In the genomic region with DNA sequence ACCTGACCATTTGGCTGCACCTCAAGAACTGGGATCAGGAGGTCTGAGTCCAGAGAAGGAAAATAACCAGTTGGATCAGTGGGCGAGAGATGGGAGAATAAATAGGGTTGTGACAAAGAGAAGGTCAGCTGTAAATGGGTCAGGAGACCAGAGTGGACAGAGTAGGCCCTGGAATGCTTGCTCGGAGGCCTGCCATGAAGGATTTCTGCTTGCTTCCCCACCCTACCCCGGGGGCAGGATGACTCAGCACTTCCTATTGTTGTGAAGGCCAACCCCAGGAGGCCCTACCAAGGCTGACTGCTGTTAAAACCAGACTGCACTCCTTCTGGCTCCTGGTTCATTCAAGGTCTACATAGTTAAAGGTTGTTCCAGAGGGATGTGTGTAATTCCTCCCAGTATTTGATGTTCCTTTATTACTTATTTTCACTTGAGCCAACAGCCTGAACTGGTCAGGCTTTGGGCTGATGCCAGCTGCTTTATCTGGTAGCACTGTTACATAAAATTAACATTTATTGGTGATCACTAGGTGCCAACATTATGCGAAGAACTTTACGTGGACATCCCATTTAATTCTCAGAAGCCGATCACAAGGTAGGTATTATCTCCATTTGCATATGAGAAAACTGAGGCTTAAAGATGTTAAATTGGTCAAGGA, we compare ENCODE assay signal across 1 cellular context.
TF ChIP-seq lines count a peak whose summit lies in the region.

No MANE protein-coding gene starts in this region.

TF ChIP-seq in HepG2, 621 proteins besides CTCF, POLR2A, EP300 and RAD21 (continued from another document):
- TF ChIP-seq GABPA (IDR thresholded peaks at IDR 0.05; ENCODE audit: low read depth, low read length): no peak
- peak; percentile 32; the same call in 1 of the 2 replicates for TF ChIP-seq GABPA (CRISPR knock-in tag; IDR thresholded peaks at IDR 0.05; ENCODE audit: low read depth)
- TF ChIP-seq, protein P1, sequence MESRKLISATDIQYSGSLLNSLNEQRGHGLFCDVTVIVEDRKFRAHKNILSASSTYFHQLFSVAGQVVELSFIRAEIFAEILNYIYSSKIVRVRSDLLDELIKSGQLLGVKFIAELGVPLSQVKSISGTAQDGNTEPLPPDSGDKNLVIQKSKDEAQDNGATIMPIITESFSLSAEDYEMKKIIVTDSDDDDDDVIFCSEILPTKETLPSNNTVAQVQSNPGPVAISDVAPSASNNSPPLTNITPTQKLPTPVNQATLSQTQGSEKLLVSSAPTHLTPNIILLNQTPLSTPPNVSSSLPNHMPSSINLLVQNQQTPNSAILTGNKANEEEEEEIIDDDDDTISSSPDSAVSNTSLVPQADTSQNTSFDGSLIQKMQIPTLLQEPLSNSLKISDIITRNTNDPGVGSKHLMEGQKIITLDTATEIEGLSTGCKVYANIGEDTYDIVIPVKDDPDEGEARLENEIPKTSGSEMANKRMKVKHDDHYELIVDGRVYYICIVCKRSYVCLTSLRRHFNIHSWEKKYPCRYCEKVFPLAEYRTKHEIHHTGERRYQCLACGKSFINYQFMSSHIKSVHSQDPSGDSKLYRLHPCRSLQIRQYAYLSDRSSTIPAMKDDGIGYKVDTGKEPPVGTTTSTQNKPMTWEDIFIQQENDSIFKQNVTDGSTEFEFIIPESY (CRISPR knock-in tag; IDR thresholded peaks at IDR 0.05): peak; percentile 47; the same call in 1 of the 2 replicates
- TF ChIP-seq, protein P2, sequence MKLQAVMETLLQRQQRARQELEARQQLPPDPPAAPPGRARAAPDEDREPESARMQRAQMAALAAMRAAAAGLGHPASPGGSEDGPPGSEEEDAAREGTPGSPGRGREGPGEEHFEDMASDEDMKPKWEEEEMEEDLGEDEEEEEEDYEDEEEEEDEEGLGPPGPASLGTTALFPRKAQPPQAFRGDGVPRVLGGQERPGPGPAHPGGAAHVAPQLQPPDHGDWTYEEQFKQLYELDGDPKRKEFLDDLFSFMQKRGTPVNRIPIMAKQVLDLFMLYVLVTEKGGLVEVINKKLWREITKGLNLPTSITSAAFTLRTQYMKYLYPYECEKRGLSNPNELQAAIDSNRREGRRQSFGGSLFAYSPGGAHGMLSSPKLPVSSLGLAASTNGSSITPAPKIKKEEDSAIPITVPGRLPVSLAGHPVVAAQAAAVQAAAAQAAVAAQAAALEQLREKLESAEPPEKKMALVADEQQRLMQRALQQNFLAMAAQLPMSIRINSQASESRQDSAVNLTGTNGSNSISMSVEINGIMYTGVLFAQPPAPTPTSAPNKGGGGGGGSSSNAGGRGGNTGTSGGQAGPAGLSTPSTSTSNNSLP (IDR thresholded peaks at IDR 0.05; ENCODE audit: low read depth, low read length): peak; percentile 58; the same call in 1 of the 2 replicates
- TF ChIP-seq ARNTL (CRISPR knock-in tag; IDR thresholded peaks at IDR 0.05): no peak
- no peak for TF ChIP-seq TSC22D2 (CRISPR knock-in tag; IDR thresholded peaks at IDR 0.05; ENCODE audit: borderline replicate concordance)
- no peak for TF ChIP-seq ZNF180 (CRISPR knock-in tag; IDR thresholded peaks at IDR 0.05; ENCODE audit: borderline replicate concordance, low read depth)
- no peak for TF ChIP-seq ASH2L (IDR thresholded peaks at IDR 0.05; ENCODE audit: insufficient read length, low read depth, low read length)
- no peak for TF ChIP-seq ZBTB3 (CRISPR knock-in tag; IDR thresholded peaks at IDR 0.05; ENCODE audit: borderline replicate concordance, low read depth)
- peak; percentile 62 for TF ChIP-seq GATAD2A (CRISPR knock-in tag; IDR thresholded peaks at IDR 0.05)
- TF ChIP-seq, protein P3, sequence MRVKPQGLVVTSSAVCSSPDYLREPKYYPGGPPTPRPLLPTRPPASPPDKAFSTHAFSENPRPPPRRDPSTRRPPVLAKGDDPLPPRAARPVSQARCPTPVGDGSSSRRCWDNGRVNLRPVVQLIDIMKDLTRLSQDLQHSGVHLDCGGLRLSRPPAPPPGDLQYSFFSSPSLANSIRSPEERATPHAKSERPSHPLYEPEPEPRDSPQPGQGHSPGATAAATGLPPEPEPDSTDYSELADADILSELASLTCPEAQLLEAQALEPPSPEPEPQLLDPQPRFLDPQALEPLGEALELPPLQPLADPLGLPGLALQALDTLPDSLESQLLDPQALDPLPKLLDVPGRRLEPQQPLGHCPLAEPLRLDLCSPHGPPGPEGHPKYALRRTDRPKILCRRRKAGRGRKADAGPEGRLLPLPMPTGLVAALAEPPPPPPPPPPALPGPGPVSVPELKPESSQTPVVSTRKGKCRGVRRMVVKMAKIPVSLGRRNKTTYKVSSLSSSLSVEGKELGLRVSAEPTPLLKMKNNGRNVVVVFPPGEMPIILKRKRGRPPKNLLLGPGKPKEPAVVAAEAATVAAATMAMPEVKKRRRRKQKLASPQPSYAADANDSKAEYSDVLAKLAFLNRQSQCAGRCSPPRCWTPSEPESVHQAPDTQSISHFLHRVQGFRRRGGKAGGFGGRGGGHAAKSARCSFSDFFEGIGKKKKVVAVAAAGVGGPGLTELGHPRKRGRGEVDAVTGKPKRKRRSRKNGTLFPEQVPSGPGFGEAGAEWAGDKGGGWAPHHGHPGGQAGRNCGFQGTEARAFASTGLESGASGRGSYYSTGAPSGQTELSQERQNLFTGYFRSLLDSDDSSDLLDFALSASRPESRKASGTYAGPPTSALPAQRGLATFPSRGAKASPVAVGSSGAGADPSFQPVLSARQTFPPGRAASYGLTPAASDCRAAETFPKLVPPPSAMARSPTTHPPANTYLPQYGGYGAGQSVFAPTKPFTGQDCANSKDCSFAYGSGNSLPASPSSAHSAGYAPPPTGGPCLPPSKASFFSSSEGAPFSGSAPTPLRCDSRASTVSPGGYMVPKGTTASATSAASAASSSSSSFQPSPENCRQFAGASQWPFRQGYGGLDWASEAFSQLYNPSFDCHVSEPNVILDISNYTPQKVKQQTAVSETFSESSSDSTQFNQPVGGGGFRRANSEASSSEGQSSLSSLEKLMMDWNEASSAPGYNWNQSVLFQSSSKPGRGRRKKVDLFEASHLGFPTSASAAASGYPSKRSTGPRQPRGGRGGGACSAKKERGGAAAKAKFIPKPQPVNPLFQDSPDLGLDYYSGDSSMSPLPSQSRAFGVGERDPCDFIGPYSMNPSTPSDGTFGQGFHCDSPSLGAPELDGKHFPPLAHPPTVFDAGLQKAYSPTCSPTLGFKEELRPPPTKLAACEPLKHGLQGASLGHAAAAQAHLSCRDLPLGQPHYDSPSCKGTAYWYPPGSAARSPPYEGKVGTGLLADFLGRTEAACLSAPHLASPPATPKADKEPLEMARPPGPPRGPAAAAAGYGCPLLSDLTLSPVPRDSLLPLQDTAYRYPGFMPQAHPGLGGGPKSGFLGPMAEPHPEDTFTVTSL (CRISPR knock-in tag; IDR thresholded peaks at IDR 0.05; ENCODE audit: borderline replicate concordance): 0 out of 2 replicates have a peak, but pooled peaks have one; percentile 29
- no peak for TF ChIP-seq SUZ12 (IDR thresholded peaks at IDR 0.05; ENCODE audit: low read depth, low read length)
- TF ChIP-seq ZNF558 (CRISPR knock-in tag; IDR thresholded peaks at IDR 0.05; ENCODE audit: borderline replicate concordance): no peak
- TF ChIP-seq NCOA2 (CRISPR knock-in tag; IDR thresholded peaks at IDR 0.05): 0 out of 2 replicates have a peak, but pooled peaks have one; percentile 36
- TF ChIP-seq SRF (IDR thresholded peaks at IDR 0.05; ENCODE audit: low read depth, low read length): no peak
- no peak for TF ChIP-seq NFIB (CRISPR knock-in tag; IDR thresholded peaks at IDR 0.05; ENCODE audit: borderline replicate concordance)
- peak; percentile 38; the same call in 1 of the 2 replicates for TF ChIP-seq RFX5 (IDR thresholded peaks at IDR 0.05; ENCODE audit: low read depth, low read length)
- TF ChIP-seq ZNF30 (CRISPR knock-in tag; IDR thresholded peaks at IDR 0.05): no peak
- peak; percentile 79 for TF ChIP-seq ZFX (CRISPR knock-in tag; IDR thresholded peaks at IDR 0.05; ENCODE audit: low read depth)
- TF ChIP-seq ELF1 (CRISPR knock-in tag; IDR thresholded peaks at IDR 0.05): peak; percentile 43; the same call in 1 of the 2 replicates
- peak; percentile 55 for TF ChIP-seq NR2F6 (IDR thresholded peaks at IDR 0.05)
- TF ChIP-seq NR2F6 (CRISPR knock-in tag; IDR thresholded peaks at IDR 0.05): peak; percentile 54; the same call in 1 of the 2 replicates
